In genomic region chr2:154452471-154452870, GRCh38 we compare ENCODE assay signal across 12 cellular contexts.
"Had no signal": no experiment of that assay in that cellular context is flagged by ENCODE, and none has a peak within 500 bp of the region (broad histone marks: within the 10 kb centered on the region; RNA-seq: fewer than 3 reads in every experiment).

No MANE protein-coding gene starts in this region.

- ATAC-seq: activated T-cell treated with anti-CD3 and anti-CD28 coated beads, Interleukin-2, amount 50 U/mL, for 72 hours had no signal

- H3K27ac Mint-ChIP-seq: activated CD8-positive, alpha-beta T cell treated with anti-CD3 and anti-CD28 coated beads for 36 hours; activated T-cell treated with anti-CD3 and anti-CD28 coated beads, Interleukin-2, amount 50 U/mL, for 72 hours had no signal

- H3K27me3 Mint-ChIP-seq: activated CD8-positive, alpha-beta T cell treated with anti-CD3 and anti-CD28 coated beads for 36 hours had no signal

- H3K27me3 ChIP-seq: cardiac muscle cell, pancreas had no signal

- H3K27ac ChIP-seq: cardiac muscle cell, pancreas, WERI-Rb-1 had no signal

- H3K4me1 Mint-ChIP-seq: neural crest cell had no signal

- H3K9me3 Mint-ChIP-seq: activated CD8-positive, alpha-beta T cell treated with anti-CD3 and anti-CD28 coated beads for 36 hours; neural crest cell had no signal

- H3K4me3 ChIP-seq: cardiac muscle cell, pancreas had no signal

- DNase-seq: activated CD4-positive, alpha-beta T cell treated with anti-CD3 and anti-CD28 coated beads for 4 hours; activated CD8-positive, alpha-beta memory T cell treated with anti-CD3 and anti-CD28 coated beads, Interleukin-2, amount 50 U/mL, for 4 hours; activated CD8-positive, alpha-beta T cell treated with anti-CD3 and anti-CD28 coated beads for 36 hours; activated T-cell treated with anti-CD3 and anti-CD28 coated beads, Interleukin-2, amount 50 U/mL, for 72 hours; pancreas; stimulated activated CD4-positive, alpha-beta T cell treated with anti-CD3 and anti-CD28 coated beads, Interleukin-12 subunit alpha, Interleukin-12 subunit beta, amount 100 ng/mL, for 4 hours; stimulated activated naive CD4-positive, alpha-beta T cell; substantia nigra; T-helper 9 cell; WERI-Rb-1 had no signal

- H3K9me3 ChIP-seq: pancreas had no signal

- H3K4me3 Mint-ChIP-seq: activated CD8-positive, alpha-beta T cell treated with anti-CD3 and anti-CD28 coated beads for 36 hours; activated T-cell treated with anti-CD3 and anti-CD28 coated beads, Interleukin-2, amount 50 U/mL, for 72 hours; neural crest cell had no signal

- H3K36me3 ChIP-seq: cardiac muscle cell, pancreas, WERI-Rb-1 had no signal
